ENCODE assay signal across 8 cellular contexts in genomic region chr12:54560374-54560858, GRCh38. TPM values are rescaled to one million over a fixed set of nuclear protein-coding genes. Genes with fewer than 3 reads are reported as not detected.
DNase-seq lines count a peak whose midpoint lies in the region; ATAC-seq and TF ChIP-seq lines count a peak whose summit lies in the region.

No MANE protein-coding gene starts in this region.

- no peaks in the 10 kb centered on the region for H3K9me3 ChIP-seq in A673 (ENCODE audit: low read depth, low read length, poor library complexity, severe bottlenecking)
- H3K9me3 ChIP-seq in OCI-LY3 (ENCODE audit: insufficient read depth, low read length) = no peaks in the 10 kb centered on the region
- H3K9me3 ChIP-seq in neural cell (ENCODE audit: low read length) = no peaks in the 10 kb centered on the region

- ATAC-seq in GM18873 (IDR thresholded peaks at IDR 0.05; ENCODE audit: low FRiP score, unreplicated experiment) (peak; percentile 99), HG03108 (IDR thresholded peaks at IDR 0.05; ENCODE audit: unreplicated experiment) (peak; percentile 98)
- ATAC-seq in stimulated activated naive CD8-positive, alpha-beta T cell treated with anti-CD3 and anti-CD28 coated beads, Interleukin-15, amount 100 ng/mL, for 72 hours = peak; percentile 100

- TF ChIP-seq RAD21 in neural cell (conservative IDR thresholded peaks at IDR 0.05) = no peak

- H3K4me2 ChIP-seq in OCI-LY3 (ENCODE audit: low read length) (peak overlapping the region; percentile 67), neural cell (ENCODE audit: low read length) (no peak overlapping the region)

- intact Hi-C loops in A673 (cut with micrococcal nuclease; ENCODE audit: unreplicated experiment) = no loop called here

- peaks cover 33% of the 10 kb centered on the region for H3K4me1 Mint-ChIP-seq in stimulated activated naive CD8-positive, alpha-beta T cell treated with anti-CD3 and anti-CD28 coated beads, Interleukin-15, amount 100 ng/mL, for 72 hours

- DNase-seq in A673 (ENCODE audit: low spot score) (peak; percentile 95), foreskin fibroblast (peak; percentile 65 to 68)
- peak; percentile 94 for DNase-seq in activated effector memory CD4-positive, alpha-beta T cell treated with anti-CD3 and anti-CD28 coated beads, Interleukin-2, amount 50 U/mL, for 16 hours
- peak; percentile 77 to 89 for DNase-seq in stimulated activated naive CD8-positive, alpha-beta T cell treated with anti-CD3 and anti-CD28 coated beads, Interleukin-15, amount 100 ng/mL, for 72 hours

- no peak for TF ChIP-seq CTCF in A673 (conservative IDR thresholded peaks at IDR 0.05; ENCODE audit: low read depth, low read length)
- TF ChIP-seq CTCF in OCI-LY3 (IDR thresholded peaks at IDR 0.05; ENCODE audit: low read depth, low read length) = no peak
- no peak for TF ChIP-seq CTCF in foreskin fibroblast (IDR thresholded peaks at IDR 0.05; ENCODE audit: low read depth, low read length)
- no peak for TF ChIP-seq CTCF in neural cell (IDR thresholded peaks at IDR 0.05; ENCODE audit: poor library complexity, severe bottlenecking)

- H3K4me3 Mint-ChIP-seq in stimulated activated naive CD8-positive, alpha-beta T cell treated with anti-CD3 and anti-CD28 coated beads, Interleukin-15, amount 100 ng/mL, for 72 hours = peak overlapping the region; percentile 76 to 88

- H4K20me1 ChIP-seq in OCI-LY3 (ENCODE audit: insufficient read depth, low read length) (no peaks in the 10 kb centered on the region), neural cell (ENCODE audit: insufficient read depth) (no peaks in the 10 kb centered on the region)

- H2AFZ ChIP-seq in OCI-LY3 (ENCODE audit: low read depth, low read length) (no peak overlapping the region), neural cell (ENCODE audit: low read depth, low read length) (no peak overlapping the region)

- POLR2A ChIA-PET in A673 (lab: Charles Lee; ENCODE audit: low non-redundant PET) = interaction anchor here (0.6 kb wide), 1 partner anchor 11 kb away, joined by 3 read pairs; no protein-coding TSS in a partner anchor

- no peaks in the 10 kb centered on the region for H3K9me3 Mint-ChIP-seq in stimulated activated naive CD8-positive, alpha-beta T cell treated with anti-CD3 and anti-CD28 coated beads, Interleukin-15, amount 100 ng/mL, for 72 hours

- H3K9ac ChIP-seq in OCI-LY3 (ENCODE audit: low read length) = peak overlapping the region; percentile 54
- peak overlapping the region; percentile 34 for H3K9ac ChIP-seq in neural cell (ENCODE audit: low read length)

- H3K27me3 ChIP-seq in A673 (replicated peaks; ENCODE audit: insufficient read depth, low read depth, low read length, poor library complexity) (no peaks in the 10 kb centered on the region), OCI-LY3 (ENCODE audit: low read depth, low read length) (no peaks in the 10 kb centered on the region), neural cell (ENCODE audit: insufficient read depth, low read depth, low read length) (no peaks in the 10 kb centered on the region)

- TF ChIP-seq EP300 in neural cell (conservative IDR thresholded peaks at IDR 0.05; ENCODE audit: poor library complexity, severe bottlenecking) = no peak

- no peaks in the 10 kb centered on the region for H3K9me2 ChIP-seq in neural cell (ENCODE audit: insufficient read depth, low read length)

- peaks cover 20% of the 10 kb centered on the region for H3K4me1 ChIP-seq in A673 (ENCODE audit: insufficient read depth, low read length, poor library complexity, severe bottlenecking)
- H3K4me1 ChIP-seq in OCI-LY3 (ENCODE audit: low read length) = peaks cover 17% of the 10 kb centered on the region

- H3K36me3 ChIP-seq in A673 (ENCODE audit: insufficient read depth, low read length, poor library complexity, severe bottlenecking) = no peaks in the 10 kb centered on the region
- peaks cover 2% of the 10 kb centered on the region for H3K36me3 ChIP-seq in OCI-LY3 (replicated peaks; ENCODE audit: low read depth, low read length)
- H3K36me3 ChIP-seq in neural cell (ENCODE audit: insufficient read depth, low read length) = no peaks in the 10 kb centered on the region

- no peaks in the 10 kb centered on the region for H3K27me3 Mint-ChIP-seq in stimulated activated naive CD8-positive, alpha-beta T cell treated with anti-CD3 and anti-CD28 coated beads, Interleukin-15, amount 100 ng/mL, for 72 hours

- H3K27ac Mint-ChIP-seq in stimulated activated naive CD8-positive, alpha-beta T cell treated with anti-CD3 and anti-CD28 coated beads, Interleukin-15, amount 100 ng/mL, for 72 hours = peak overlapping the region; percentile 88 to 96

- H3K27ac ChIP-seq in A673 (ENCODE audit: low read depth, low read length, poor library complexity, severe bottlenecking) = peak overlapping the region; percentile 68
- no peak overlapping the region for H3K27ac ChIP-seq in OCI-LY3 (ENCODE audit: low read length)
- H3K27ac ChIP-seq in neural cell (ENCODE audit: low read length) = no peak overlapping the region

- no peaks in the 10 kb centered on the region for H3F3A ChIP-seq in neural cell (ENCODE audit: insufficient read depth, low read length, poor library complexity, severe bottlenecking)

- CTCF ChIA-PET in A673 (lab: Charles Lee) = interaction anchor here (0.5 to 1.1 kb wide), 2 partner anchors 10 to 20 kb away, joined by 4 to 6 read pairs; no protein-coding TSS in a partner anchor

- peak overlapping the region; percentile 37 for H3K4me3 ChIP-seq in A673 (ENCODE audit: low read depth, low read length, poor library complexity, severe bottlenecking)
- H3K4me3 ChIP-seq in OCI-LY3 (ENCODE audit: low read length) = peak overlapping the region; percentile 71
- H3K4me3 ChIP-seq in foreskin fibroblast (ENCODE audit: low read depth in 1 of 2, low read length in 2 of 2) = peak overlapping the region; percentile 24 to 47
- H3K4me3 ChIP-seq in neural cell (ENCODE audit: low read length) = peak overlapping the region; percentile 57

- H3K79me2 ChIP-seq in OCI-LY3 (ENCODE audit: low read length) (no peaks in the 10 kb centered on the region), neural cell (replicated peaks; ENCODE audit: insufficient read depth, low read length) (no peaks in the 10 kb centered on the region)

- BruUV-seq in A673 (replicated peaks; lab: Mats Ljungman, UMichigan) = no TSS peak

TF ChIP-seq in neural cell, 6 proteins besides CTCF, POLR2A, EP300 and RAD21:
- no peak for TF ChIP-seq REST (IDR thresholded peaks at IDR 0.05; ENCODE audit: borderline replicate concordance)
- TF ChIP-seq EZH2 (IDR thresholded peaks at IDR 0.05; ENCODE audit: borderline replicate concordance, insufficient read depth, low read length, poor library complexity, severe bottlenecking) = no peak
- TF ChIP-seq POLR2AphosphoS5 (IDR thresholded peaks at IDR 0.05) = peak; percentile 27
- TF ChIP-seq MXI1 (conservative IDR thresholded peaks at IDR 0.05; ENCODE audit: poor library complexity, severe bottlenecking) = no peak
- no peak for TF ChIP-seq TAF1 (IDR thresholded peaks at IDR 0.05; ENCODE audit: low read depth)
- no peak for TF ChIP-seq SMC3 (conservative IDR thresholded peaks at IDR 0.05; ENCODE audit: poor library complexity)

RNA-seq across cellular contexts. Expression of gene PDE1B, which starts 11.0 kb away (rescaled TPM):
- total RNA-seq in A673 (2021) = 11.5 and 11.7 TPM in 2 replicates
- 9.2 and 14.0 TPM in 2 replicates for polyA plus RNA-seq in neural cell
- 6.4 and 8.8 TPM in 2 replicates for polyA minus RNA-seq in neural cell

RNA-seq across cellular contexts. Expression of gene PPP1R1A, which starts 28.0 kb away (rescaled TPM):
- 110 and 114 TPM in 2 replicates for total RNA-seq in A673 (2021)
- polyA plus RNA-seq in neural cell = 28.9 and 29.6 TPM in 2 replicates
- polyA minus RNA-seq in neural cell = 15.6 and 17.9 TPM in 2 replicates
